8 cellular contexts compared by ENCODE assay signal in the genomic region with DNA sequence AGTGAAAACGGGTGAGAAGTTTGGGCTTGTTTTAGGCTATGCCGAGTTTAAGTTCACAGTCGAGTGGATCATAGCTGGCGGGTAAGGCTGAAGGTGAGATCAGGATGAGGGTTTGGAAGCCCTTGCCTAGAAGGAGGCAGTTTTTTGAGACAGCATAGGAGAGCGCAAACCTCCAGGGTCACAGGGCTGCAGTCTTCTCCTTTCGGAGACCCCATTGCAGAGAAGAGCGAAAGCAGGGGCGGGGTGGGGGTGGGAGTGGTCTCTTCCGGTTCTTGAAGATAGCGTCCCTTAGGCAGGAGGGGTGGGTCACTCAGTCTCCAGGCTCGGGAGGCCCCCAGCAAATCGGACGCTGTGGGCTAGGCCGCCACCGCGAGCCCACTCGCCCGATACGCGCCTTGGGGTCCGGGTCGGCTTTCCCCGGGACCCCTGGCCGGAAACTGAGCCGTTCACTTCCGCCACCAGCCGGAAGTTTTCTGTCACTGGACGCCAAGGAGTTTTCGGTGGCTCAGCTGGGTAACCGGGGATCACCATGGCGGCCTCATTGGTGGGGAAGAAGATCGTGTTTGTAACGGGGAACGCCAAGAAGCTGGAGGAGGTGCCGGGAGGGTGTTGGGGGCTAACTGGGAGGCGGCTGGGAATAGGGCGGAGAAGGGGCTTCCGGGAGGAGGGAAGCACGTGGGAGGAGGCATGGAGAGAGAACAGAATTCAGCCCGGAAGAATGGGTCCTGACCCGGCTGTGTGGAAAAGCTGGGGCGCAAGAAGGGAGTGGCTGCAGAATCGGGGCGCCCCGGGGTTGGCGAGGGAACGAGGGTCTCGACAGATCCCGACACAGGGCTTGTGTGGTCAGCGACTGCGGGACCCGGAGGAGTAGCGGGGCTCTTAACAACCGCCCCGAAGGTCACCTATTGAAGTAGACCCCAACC. TPM values are rescaled to one million over a fixed set of nuclear protein-coding genes. Genes with fewer than 3 reads are reported as not detected.
DNase-seq lines count a peak whose midpoint lies in the region; ATAC-seq and TF ChIP-seq lines count a peak whose summit lies in the region.

ITPA (plus strand) TSS at position 476 of the 923 bp plus-strand sequence; CDS start at position 530, 54 bp downstream.

- DNase-seq in BE2C, result peak; percentile 71
- DNase-seq in NCI-H226, result peak; percentile 8
- DNase-seq in activated CD4-positive, alpha-beta memory T cell treated with anti-CD3 and anti-CD28 coated beads for 36 hours, result peak; percentile 75
- peak; percentile 39 for DNase-seq in effector CD8-positive, alpha-beta T cell (lab: John Stamatoyannopoulos, UW)
- peak; percentile 32 to 38 for DNase-seq in lung microvascular endothelial cell (ENCODE audit: low read depth in 2 of 2)
- DNase-seq in stimulated activated CD8-positive, alpha-beta memory T cell treated with anti-CD3 and anti-CD28 coated beads, Interleukin-12 subunit alpha, Interleukin-12 subunit beta, amount 100 ng/mL, for 1 hour (ENCODE audit: low read depth), result peak; percentile 49

- peak; percentile 42 for ATAC-seq in GM19395 (IDR thresholded peaks at IDR 0.05; ENCODE audit: unreplicated experiment)
- ATAC-seq in HG03135 (IDR thresholded peaks at IDR 0.05; ENCODE audit: unreplicated experiment), result no peak

- CTCF ChIA-PET in activated CD4-positive, alpha-beta memory T cell treated with anti-CD3 and anti-CD28 coated beads for 36 hours (lab: Charles Lee), result interaction anchor here (0.6 to 2.4 kb wide), 3 partner anchors 10 to 226 kb away, joined by 3 to 7 read pairs (median 4); no protein-coding TSS in a partner anchor

- H3K27me3 Mint-ChIP-seq in activated CD4-positive, alpha-beta memory T cell treated with anti-CD3 and anti-CD28 coated beads for 36 hours, result no peaks in the 10 kb centered on the region

- no peaks in the 10 kb centered on the region for H3K4me1 ChIP-seq in BE2C

- H3K4me3 ChIP-seq in BE2C (ENCODE audit: low read depth, low read length), result peak within 1 kb of the TSS; percentile 99

- H3K27ac Mint-ChIP-seq in activated CD4-positive, alpha-beta memory T cell treated with anti-CD3 and anti-CD28 coated beads for 36 hours, result peak within 1 kb of the TSS; percentile 86

- POLR2A ChIA-PET in activated CD4-positive, alpha-beta memory T cell treated with anti-CD3 and anti-CD28 coated beads for 36 hours (lab: Charles Lee), result interaction anchor here (1.3 to 1.7 kb wide), 2 partner anchors 52 to 194 kb away, joined by 5 read pairs; no protein-coding TSS in a partner anchor

- no peaks in the 10 kb centered on the region for H3K27me3 ChIP-seq in BE2C

- peaks cover 6% of the 10 kb centered on the region for H3K36me3 ChIP-seq in BE2C

- H3K4me1 Mint-ChIP-seq in activated CD4-positive, alpha-beta memory T cell treated with anti-CD3 and anti-CD28 coated beads for 36 hours (ENCODE audit: low read depth), result peaks cover 20% of the 10 kb centered on the region

- intact Hi-C loops in activated CD4-positive, alpha-beta memory T cell treated with anti-CD3 and anti-CD28 coated beads for 36 hours (cut with micrococcal nuclease), result no loop called here

- no peaks in the 10 kb centered on the region for H3K9me3 ChIP-seq in BE2C

- TF ChIP-seq CTCF in BE2C (IDR thresholded peaks at IDR 0.05; ENCODE audit: low read depth, low read length), result no peak

- H3K36me3 Mint-ChIP-seq in activated CD4-positive, alpha-beta memory T cell treated with anti-CD3 and anti-CD28 coated beads for 36 hours, result peaks cover 16% of the 10 kb centered on the region

- no peaks in the 10 kb centered on the region for H3K9me3 Mint-ChIP-seq in activated CD4-positive, alpha-beta memory T cell treated with anti-CD3 and anti-CD28 coated beads for 36 hours

- peak within 1 kb of the TSS; percentile 83 for H3K4me3 Mint-ChIP-seq in activated CD4-positive, alpha-beta memory T cell treated with anti-CD3 and anti-CD28 coated beads for 36 hours

RNA-seq across cellular contexts. Expression of gene ITPA, which starts in this region (rescaled TPM):
- 151 TPM for polyA plus RNA-seq in BE2C (2012; ENCODE audit: insufficient read depth, insufficient read length, low read depth)
- 10 to 100 TPM; 54.0 to 56.2 TPM for total RNA-seq in activated CD4-positive, alpha-beta memory T cell treated with anti-CD3 and anti-CD28 coated beads for 36 hours
- total RNA-seq in lung microvascular endothelial cell, result 27.7 and 34.5 TPM in 2 replicates

Comparison
In these comparisons a context has a peak if more than half of its experiments do, and no peak if none do; other contexts are left out.
1. DNase-seq: peak in every context shown above with its lines; median percentile 75 in activated CD4-positive, alpha-beta memory T cell treated with anti-CD3 and anti-CD28 coated beads for 36 hours; 71 in BE2C; 49 in stimulated activated CD8-positive, alpha-beta memory T cell treated with anti-CD3 and anti-CD28 coated beads, Interleukin-12 subunit alpha, Interleukin-12 subunit beta, amount 100 ng/mL, for 1 hour; 39 in effector CD8-positive, alpha-beta T cell; 35 in lung microvascular endothelial cell; 8 in NCI-H226.